11 cellular contexts compared by ENCODE assay signal in the genomic region with DNA sequence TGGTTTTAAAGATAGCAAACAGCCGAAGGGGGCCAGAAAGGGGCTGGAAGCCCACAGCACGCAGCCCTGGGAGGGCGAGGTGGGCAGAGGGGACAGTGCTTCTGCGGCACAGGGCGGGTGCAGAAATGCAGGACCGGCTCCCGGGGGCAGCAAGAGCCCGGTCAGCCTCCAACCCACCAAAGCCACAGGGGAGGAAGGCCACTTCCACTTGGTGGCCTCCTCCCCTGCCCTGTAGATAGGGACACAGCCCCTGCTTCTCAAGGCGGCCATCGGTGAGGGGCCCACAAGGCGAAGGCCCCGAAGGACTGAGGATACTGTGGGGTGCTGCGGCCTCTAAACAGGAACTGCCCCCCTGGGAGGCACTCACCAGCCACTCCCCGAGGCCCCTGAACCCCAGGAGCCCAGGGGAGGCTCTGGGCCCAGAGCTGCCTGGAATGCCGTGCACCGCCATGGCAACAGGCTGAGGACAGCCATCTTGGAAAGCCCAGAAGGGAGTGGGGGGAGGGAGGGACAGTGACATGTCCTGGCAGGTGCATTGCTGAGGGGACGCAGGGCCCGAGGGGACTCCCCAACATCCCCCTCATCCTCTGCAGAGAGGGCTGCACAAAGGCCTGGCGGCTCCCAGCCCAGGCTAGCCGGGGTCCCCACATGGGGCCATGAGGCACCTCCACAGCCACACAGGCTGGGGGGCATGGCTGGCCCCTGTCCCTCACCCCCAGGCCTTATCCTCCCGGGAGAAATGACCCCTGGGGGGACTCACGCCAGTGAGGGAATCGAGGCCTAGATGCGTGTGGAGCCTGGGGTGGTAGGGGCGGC.
DNase-seq lines count a peak whose midpoint lies in the region; ATAC-seq, FAIRE-seq and TF ChIP-seq lines count a peak whose summit lies in the region.
"Had no signal": no experiment of that assay in that cellular context is flagged by ENCODE, and none has a peak within 500 bp of the region (broad histone marks: within the 10 kb centered on the region; RNA-seq: fewer than 3 reads in every experiment).

No MANE protein-coding gene starts in this region.

- H3K36me3 ChIP-seq in liver (ENCODE audit: control insufficient read depth in 4 of 4, insufficient read depth in 3 of 4, low read depth in 1 of 4, low read length in 3 of 4) = peaks cover 0 to 5% (median 2%) of the 10 kb centered on the region in 4 donors
- H3K36me3 ChIP-seq in HepG2 (replicated peaks in 1 of 2; ENCODE audit: control insufficient read depth in 1 of 2, insufficient read depth in 2 of 2, low read length in 2 of 2) = peaks cover 12 to 20% of the 10 kb centered on the region in 2 experiments; a peak in 4 of 5 replicates
- H3K36me3 ChIP-seq in muscle layer of colon (ENCODE audit: insufficient read depth, low read length) = peaks cover 29% of the 10 kb centered on the region
- H3K36me3 ChIP-seq in vagina = no peaks in the 10 kb centered on the region

- TF ChIP-seq RAD21 in liver (IDR thresholded peaks at IDR 0.05) = no peak
- no peak for TF ChIP-seq RAD21 in HepG2 (CRISPR knock-in tag; IDR thresholded peaks at IDR 0.05)

- CTCF ChIA-PET in HepG2 (lab: Yijun Ruan, JAX; ENCODE audit: low intra/inter-chr PET ratio, low total read pairs) = no interaction called here

- ATAC-seq in HepG2 = no peak
- no peak for ATAC-seq in HG03439 (IDR thresholded peaks at IDR 0.05; ENCODE audit: unreplicated experiment)

- H3K27ac ChIP-seq in liver (ENCODE audit: low read depth in 1 of 2, low read length in 2 of 2) (peak overlapping the region; percentile 42 to 55), HepG2 (ENCODE audit: extremely low read length, insufficient read depth, low read length) (no peak overlapping the region), angular gyrus (ENCODE audit: low read depth, low read length) (peak overlapping the region; percentile 74), muscle layer of colon (ENCODE audit: low read depth, low read length) (peak overlapping the region; percentile 79), vagina (peak overlapping the region; percentile 25)

- no peak for FAIRE-seq in HepG2 (lab: Jason Lieb, UNC)
- FAIRE-seq: D721Med, urothelium cell line had no signal

- H3K79me2 ChIP-seq in HepG2 (ENCODE audit: insufficient read depth, low read length) = no peaks in the 10 kb centered on the region

- H3K4me1 ChIP-seq in liver (ENCODE audit: control insufficient read depth in 4 of 4, insufficient read depth in 4 of 4, low read length in 3 of 4) = peaks cover 0 to 19% (median 3%) of the 10 kb centered on the region in 4 donors
- no peaks in the 10 kb centered on the region for H3K4me1 ChIP-seq in HepG2 (ENCODE audit: insufficient read depth, low read length)
- H3K4me1 ChIP-seq in muscle layer of colon (ENCODE audit: insufficient read depth, low read length) = peaks cover 62% of the 10 kb centered on the region
- peaks cover 63% of the 10 kb centered on the region for H3K4me1 ChIP-seq in vagina

- TF ChIP-seq CTCF in liver (IDR thresholded peaks at IDR 0.05; ENCODE audit: low read depth, low read length, missing input control) (no peak), HepG2 (CRISPR knock-in tag; IDR thresholded peaks at IDR 0.05) (no peak), vagina (IDR thresholded peaks at IDR 0.05) (no peak)

- intact Hi-C loops in HepG2 (cut with micrococcal nuclease; ENCODE audit: unreplicated experiment) (no loop called here), vagina (cut with DNase I) (no loop called here)

- TF ChIP-seq EP300 in HepG2 (IDR thresholded peaks at IDR 0.05; ENCODE audit: low read depth in 2 of 2, low read length in 2 of 2) = no peak
- no peak for TF ChIP-seq EP300 in HepG2 (CRISPR knock-in tag; IDR thresholded peaks at IDR 0.05; ENCODE audit: borderline replicate concordance)

- in situ Hi-C loops in HepG2 (cut with HindIII; ENCODE audit: extremely low pct_ligation_motif_present, low pct_unique_long_range_greater_than_20kb) = no loop called here

- TF ChIP-seq POLR2A in HepG2 (IDR thresholded peaks at IDR 0.05; ENCODE audit: insufficient read depth in 1 of 2, low read depth in 2 of 2, low read length in 2 of 2) = no peak
- no peak for TF ChIP-seq POLR2A in vagina (IDR thresholded peaks at IDR 0.05)

- no peak overlapping the region for H3K4me2 ChIP-seq in HepG2 (ENCODE audit: low read depth, low read length)

- 86% methylated on average over 25 of the region's 25 CpGs for WGBS in liver
- 97% methylated on average over 11 of the region's 25 CpGs for WGBS in HepG2 (ENCODE audit: low lambda C conversion rate)

- POLR2A ChIA-PET in HepG2 (lab: Yijun Ruan, JAX) = no interaction called here

- H3K27me3 ChIP-seq in liver (ENCODE audit: control insufficient read depth in 4 of 4, insufficient read depth in 4 of 4, low read length in 3 of 4) (no peaks in the 10 kb centered on the region), HepG2 (ENCODE audit: control insufficient read depth in 1 of 2, insufficient read depth in 2 of 2, low read length in 2 of 2) (no peaks in the 10 kb centered on the region), muscle layer of colon (ENCODE audit: control insufficient read depth in 1 of 2, insufficient read depth in 2 of 2, low read length in 2 of 2) (no peaks in the 10 kb centered on the region), vagina (no peaks in the 10 kb centered on the region)

- H2AFZ ChIP-seq in HepG2 (ENCODE audit: low read length) = no peak overlapping the region

- H3K9ac ChIP-seq in liver (ENCODE audit: low read depth in 1 of 2, low read length in 2 of 2) = no peak overlapping the region
- H3K9ac ChIP-seq in HepG2 (ENCODE audit: insufficient read depth, low read depth, low read length) = no peak overlapping the region
- H3K9ac ChIP-seq in muscle layer of colon (ENCODE audit: low read length) = no peak overlapping the region

- H3K4me3 ChIP-seq in liver (ENCODE audit: low read depth in 1 of 3, low read length in 3 of 3) = no peak overlapping the region
- H3K4me3 ChIP-seq in HepG2 (replicated peaks in 1 of 3; ENCODE audit: insufficient read depth in 1 of 3, low read depth in 2 of 3, low read length in 3 of 3) = no peak overlapping the region
- H3K4me3 ChIP-seq in muscle layer of colon (ENCODE audit: low read depth in 1 of 2, low read length in 2 of 2) = peak overlapping the region in 1 of 2 donors; percentile 14
- H3K4me3 ChIP-seq in vagina = no peak overlapping the region

- no TSS peak for BruUV-seq in HepG2 (replicated peaks; lab: Mats Ljungman, UMichigan)

- no peaks in the 10 kb centered on the region for H3K9me3 ChIP-seq in liver (ENCODE audit: control insufficient read depth in 4 of 4, low read length in 3 of 4)
- no peaks in the 10 kb centered on the region for H3K9me3 ChIP-seq in HepG2 (ENCODE audit: low read length)
- no peaks in the 10 kb centered on the region for H3K9me3 ChIP-seq in muscle layer of colon (ENCODE audit: low read length)
- no peaks in the 10 kb centered on the region for H3K9me3 ChIP-seq in vagina

- H4K20me1 ChIP-seq in HepG2 (ENCODE audit: insufficient read depth, low read length) = no peaks in the 10 kb centered on the region

- DNase-seq in HepG2 (ENCODE audit: low spot score) = no peak
- no peak for DNase-seq in vagina (ENCODE audit: extremely low spot score in 2 of 2)
- no peak for DNase-seq in NCI-H510A (lab: John Stamatoyannopoulos, UW)
- no peak for DNase-seq in NCI-H187 treated with DMSO at 0.1 percent for 48 hours (lab: John Stamatoyannopoulos, UW)
- DNase-seq: foreskin melanocyte had no signal

TF ChIP-seq in liver, 16 proteins besides CTCF, POLR2A, EP300 and RAD21 (continues in another document):
- TF ChIP-seq TAF1 (conservative IDR thresholded peaks at IDR 0.05) = no peak
- TF ChIP-seq HNF4A (conservative IDR thresholded peaks at IDR 0.05) = no peak
- TF ChIP-seq NR2F2 (IDR thresholded peaks at IDR 0.05) = no peak
- TF ChIP-seq FOXA1 (IDR thresholded peaks at IDR 0.05) = no peak
- TF ChIP-seq SP1 (IDR thresholded peaks at IDR 0.05) = no peak
- TF ChIP-seq, protein P1, sequence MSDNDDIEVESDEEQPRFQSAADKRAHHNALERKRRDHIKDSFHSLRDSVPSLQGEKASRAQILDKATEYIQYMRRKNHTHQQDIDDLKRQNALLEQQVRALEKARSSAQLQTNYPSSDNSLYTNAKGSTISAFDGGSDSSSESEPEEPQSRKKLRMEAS (IDR thresholded peaks at IDR 0.05) = no peak

TF ChIP-seq in HepG2, 621 proteins besides CTCF, POLR2A, EP300 and RAD21 (continues in another document):
- TF ChIP-seq HCFC1 (IDR thresholded peaks at IDR 0.05; ENCODE audit: low read depth, low read length) (no peak), MBD4 (IDR thresholded peaks at IDR 0.05; ENCODE audit: borderline replicate concordance, low read length) (no peak), ZNF354B (CRISPR knock-in tag; IDR thresholded peaks at IDR 0.05) (no peak), ZBTB3 (CRISPR knock-in tag; IDR thresholded peaks at IDR 0.05; ENCODE audit: borderline replicate concordance, low read depth) (no peak), ZFP36 (IDR thresholded peaks at IDR 0.05; ENCODE audit: borderline replicate concordance, low read depth, low read length, partially characterized antibody) (no peak), ZNF761 (CRISPR knock-in tag; conservative IDR thresholded peaks at IDR 0.05) (no peak), ETV5 (CRISPR knock-in tag; IDR thresholded peaks at IDR 0.05; ENCODE audit: borderline replicate concordance) (no peak), TAF15 (IDR thresholded peaks at IDR 0.05; ENCODE audit: low read depth, low read length, poor library complexity, severe bottlenecking) (no peak)
- TF ChIP-seq, protein P2, sequence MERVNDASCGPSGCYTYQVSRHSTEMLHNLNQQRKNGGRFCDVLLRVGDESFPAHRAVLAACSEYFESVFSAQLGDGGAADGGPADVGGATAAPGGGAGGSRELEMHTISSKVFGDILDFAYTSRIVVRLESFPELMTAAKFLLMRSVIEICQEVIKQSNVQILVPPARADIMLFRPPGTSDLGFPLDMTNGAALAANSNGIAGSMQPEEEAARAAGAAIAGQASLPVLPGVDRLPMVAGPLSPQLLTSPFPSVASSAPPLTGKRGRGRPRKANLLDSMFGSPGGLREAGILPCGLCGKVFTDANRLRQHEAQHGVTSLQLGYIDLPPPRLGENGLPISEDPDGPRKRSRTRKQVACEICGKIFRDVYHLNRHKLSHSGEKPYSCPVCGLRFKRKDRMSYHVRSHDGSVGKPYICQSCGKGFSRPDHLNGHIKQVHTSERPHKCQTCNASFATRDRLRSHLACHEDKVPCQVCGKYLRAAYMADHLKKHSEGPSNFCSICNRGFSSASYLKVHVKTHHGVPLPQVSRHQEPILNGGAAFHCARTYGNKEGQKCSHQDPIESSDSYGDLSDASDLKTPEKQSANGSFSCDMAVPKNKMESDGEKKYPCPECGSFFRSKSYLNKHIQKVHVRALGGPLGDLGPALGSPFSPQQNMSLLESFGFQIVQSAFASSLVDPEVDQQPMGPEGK (CRISPR knock-in tag; IDR thresholded peaks at IDR 0.05) = no peak
